ENCODE assay signal across 32 cellular contexts in the genomic region with DNA sequence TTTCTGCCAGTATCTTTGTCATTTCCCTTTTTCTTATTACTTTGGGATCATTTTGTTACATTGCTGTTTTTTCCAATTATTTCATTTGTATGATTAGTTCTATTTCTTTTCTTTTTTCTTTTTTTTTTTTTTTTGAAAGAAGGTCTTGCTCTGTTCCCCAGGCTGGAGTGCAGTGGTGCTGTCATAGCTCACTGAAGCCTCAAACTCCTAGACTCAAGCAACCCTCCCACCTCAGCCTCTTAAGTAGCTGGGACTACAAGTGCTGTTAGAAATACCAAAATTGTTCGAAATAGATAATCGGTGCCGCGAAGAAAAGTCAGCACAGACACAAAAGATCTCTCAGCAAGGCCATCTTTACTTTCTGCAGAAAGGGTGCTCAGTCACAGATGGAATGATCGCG.
"Had no signal": no experiment of that assay in that cellular context is flagged by ENCODE, and none has a peak within 500 bp of the region (broad histone marks: within the 10 kb centered on the region; RNA-seq: fewer than 3 reads in every experiment).

No MANE protein-coding gene starts in this region.

- H3K36me3 Mint-ChIP-seq: activated CD4-positive, alpha-beta memory T cell treated with anti-CD3 and anti-CD28 coated beads for 36 hours; activated naive CD4-positive, alpha-beta T cell treated with anti-CD3 and anti-CD28 coated beads, Interleukin-2, amount 10 ng/mL, durations not matched to agents 7 days and 5 days; activated naive CD8-positive, alpha-beta T cell treated with anti-CD3 and anti-CD28 coated beads, Interleukin-2, amount 10 ng/mL, durations not matched to agents 7 days and 5 days; naive B cell; stimulated activated naive B cell treated with anti-CD40 and anti-IgM and Interleukin-4, amounts not matched to agents 10 μg/mL and 1 μg/mL and 100 μg/mL, for 72 hours; type B pancreatic cell had no signal

- ATAC-seq: gastroesophageal sphincter; left colon; lower lobe of right lung; pancreas; stimulated activated naive B cell treated with anti-CD40 and anti-IgM and Interleukin-4, amounts not matched to agents 10 μg/mL and 1 μg/mL and 100 μg/mL, for 72 hours had no signal

- H3K9me3 Mint-ChIP-seq: activated CD4-positive, alpha-beta memory T cell treated with anti-CD3 and anti-CD28 coated beads for 36 hours; activated CD4-positive, alpha-beta T cell treated with anti-CD3 and anti-CD28 coated beads, Interleukin-2, amount 10 ng/mL, durations not matched to agents 24 days and 14 days; activated naive CD4-positive, alpha-beta T cell treated with anti-CD3 and anti-CD28 coated beads, Interleukin-2, amount 10 ng/mL, durations not matched to agents 7 days and 5 days; activated naive CD8-positive, alpha-beta T cell treated with anti-CD3 and anti-CD28 coated beads, Interleukin-2, amount 10 ng/mL, durations not matched to agents 7 days and 5 days; activated T-cell treated with anti-CD3 and anti-CD28 coated beads, Interleukin-2, amount 50 U/mL, for 24 hours; stimulated activated naive B cell treated with anti-CD40 and anti-IgM and Interleukin-4, amounts not matched to agents 10 μg/mL and 1 μg/mL and 100 μg/mL, for 72 hours; type B pancreatic cell had no signal

- H3K4me3 Mint-ChIP-seq: activated CD4-positive, alpha-beta memory T cell treated with anti-CD3 and anti-CD28 coated beads for 36 hours; activated CD4-positive, alpha-beta T cell treated with anti-CD3 and anti-CD28 coated beads, Interleukin-2, amount 10 ng/mL, durations not matched to agents 24 days and 14 days; activated naive CD4-positive, alpha-beta T cell treated with anti-CD3 and anti-CD28 coated beads, Interleukin-2, amount 10 ng/mL, durations not matched to agents 7 days and 5 days; activated naive CD8-positive, alpha-beta T cell treated with anti-CD3 and anti-CD28 coated beads, Interleukin-2, amount 10 ng/mL, durations not matched to agents 7 days and 5 days; activated T-cell treated with anti-CD3 and anti-CD28 coated beads, Interleukin-2, amount 50 U/mL, for 24 hours; immature natural killer cell; naive B cell; neural crest cell; stimulated activated naive B cell treated with anti-CD40 and anti-IgM and Interleukin-4, amounts not matched to agents 10 μg/mL and 1 μg/mL and 100 μg/mL, for 72 hours; T-helper 1 cell treated with Interleukin-12 subunit alpha and Interleukin-12 subunit beta and Interleukin-4 antibody, amounts not matched to agents 30 μg/mL and 1 μg/mL, for 36 hours; type B pancreatic cell had no signal

- DNase-seq: activated CD4-positive, alpha-beta memory T cell treated with anti-CD3 and anti-CD28 coated beads for 36 hours; activated CD4-positive, alpha-beta T cell treated with anti-CD3 and anti-CD28 coated beads, Interleukin-2, amount 10 ng/mL, durations not matched to agents 24 days and 14 days; activated CD4-positive, CD25-positive, alpha-beta regulatory T cell treated with anti-CD3 and anti-CD28 coated beads, Interleukin-2, amount 50 U/mL, for 72 hours; activated CD8-positive, alpha-beta memory T cell treated with anti-CD3 and anti-CD28 coated beads, Interleukin-2, amount 50 U/mL, for 48 hours; activated gamma-delta T cell; activated naive CD4-positive, alpha-beta T cell treated with anti-CD3 and anti-CD28 coated beads, Interleukin-2, amount 10 ng/mL, durations not matched to agents 7 days and 5 days; activated naive CD8-positive, alpha-beta T cell treated with anti-CD3 and anti-CD28 coated beads, Interleukin-2, amount 10 ng/mL, durations not matched to agents 7 days and 5 days; activated T-cell treated with anti-CD3 and anti-CD28 coated beads, Interleukin-2, amount 50 U/mL, for 24 hours; amygdala; colonic mucosa; effector CD8-positive, alpha-beta T cell; hypothalamus; immature natural killer cell; kidney; left colon; lower lobe of right lung; naive B cell; nucleus accumbens; pancreas; retina; stimulated activated CD4-positive, alpha-beta T cell treated with anti-CD3 and anti-CD28 coated beads, Interleukin-15, amount 100 ng/mL, for 24 hours; stimulated activated CD4-positive, alpha-beta T cell treated with anti-CD3 and anti-CD28 coated beads, Interleukin-2, amount 100 ng/mL, for 24 hours; stimulated activated naive B cell treated with anti-CD40 and anti-IgM and Interleukin-4, amounts not matched to agents 10 μg/mL and 1 μg/mL and 100 μg/mL, for 72 hours; stomach; T-helper 9 cell had no signal

- H3K27ac ChIP-seq: colonic mucosa, pancreas had no signal

- H3K4me1 ChIP-seq: colonic mucosa, pancreas, prostate gland had no signal

- H3K27ac Mint-ChIP-seq: activated CD4-positive, alpha-beta memory T cell treated with anti-CD3 and anti-CD28 coated beads for 36 hours; activated CD4-positive, alpha-beta T cell treated with anti-CD3 and anti-CD28 coated beads, Interleukin-2, amount 10 ng/mL, durations not matched to agents 24 days and 14 days; activated naive CD4-positive, alpha-beta T cell treated with anti-CD3 and anti-CD28 coated beads, Interleukin-2, amount 10 ng/mL, durations not matched to agents 7 days and 5 days; activated naive CD8-positive, alpha-beta T cell treated with anti-CD3 and anti-CD28 coated beads, Interleukin-2, amount 10 ng/mL, durations not matched to agents 7 days and 5 days; activated T-cell treated with anti-CD3 and anti-CD28 coated beads, Interleukin-2, amount 50 U/mL, for 24 hours; immature natural killer cell; stimulated activated naive B cell treated with anti-CD40 and anti-IgM and Interleukin-4, amounts not matched to agents 10 μg/mL and 1 μg/mL and 100 μg/mL, for 72 hours; T-helper 1 cell treated with Interleukin-12 subunit alpha and Interleukin-12 subunit beta and Interleukin-4 antibody, amounts not matched to agents 30 μg/mL and 1 μg/mL, for 36 hours; type B pancreatic cell had no signal

- H3K36me3 ChIP-seq: colonic mucosa, gastroesophageal sphincter, lower lobe of right lung, pancreas, prostate gland, stomach, uterus, WERI-Rb-1 had no signal

- H3K4me3 ChIP-seq: colonic mucosa, gastroesophageal sphincter, lower lobe of right lung, pancreas, prostate gland, stomach, uterus had no signal

- H3K27me3 ChIP-seq: colonic mucosa, gastroesophageal sphincter, pancreas, uterus had no signal

- H3K9me3 ChIP-seq: colonic mucosa, gastroesophageal sphincter, lower lobe of right lung, pancreas, prostate gland, stomach, uterus had no signal

- H3K4me1 Mint-ChIP-seq: activated CD4-positive, alpha-beta T cell treated with anti-CD3 and anti-CD28 coated beads, Interleukin-2, amount 10 ng/mL, durations not matched to agents 24 days and 14 days; activated naive CD8-positive, alpha-beta T cell treated with anti-CD3 and anti-CD28 coated beads, Interleukin-2, amount 10 ng/mL, durations not matched to agents 7 days and 5 days; naive B cell; stimulated activated naive B cell treated with anti-CD40 and anti-IgM and Interleukin-4, amounts not matched to agents 10 μg/mL and 1 μg/mL and 100 μg/mL, for 72 hours had no signal
